Comparison of ENCODE assay signal across 19 cellular contexts in genomic region chr4:97950836-97951235, GRCh38.
"Had no signal": no experiment of that assay in that cellular context is flagged by ENCODE, and none has a peak within 500 bp of the region (broad histone marks: within the 10 kb centered on the region; RNA-seq: fewer than 3 reads in every experiment).

No MANE protein-coding gene starts in this region.

- DNase-seq: KBM-7, MG63, NCI-H1092, NCI-H1105 treated with DMSO at 0.1 percent for 48 hours, NCI-H1417 treated with DMSO at 0.1 percent for 48 hours, NCI-H146, NCI-H1694 treated with DMSO at 0.1 percent for 48 hours, NCI-H1930, NCI-H2081, NCI-H2107, NCI-H2227 treated with DMSO at 0.1 percent for 48 hours, NCI-H524, NCI-H526 treated with DMSO at 0.1 percent for 48 hours, NCI-H748 treated with DMSO at 0.1 percent for 48 hours, Peyer's patch, SHP77 treated with DMSO at 0.1 percent for 48 hours, SJCRH30 had no signal

- H3K4me1 ChIP-seq: Peyer's patch had no signal

- H3K27me3 ChIP-seq: MG63, Peyer's patch, SJCRH30 had no signal

- ATAC-seq: Right ventricle myocardium inferior, SK-N-SH treated with all-trans-retinoic acid at 6 μM for 48 hours had no signal

- H3K27ac ChIP-seq: Peyer's patch, SJCRH30 had no signal

- H3K36me3 ChIP-seq: MG63, Peyer's patch, SJCRH30 had no signal

- H3K4me3 ChIP-seq: MG63, Peyer's patch, SJCRH30 had no signal

- H3K9me3 ChIP-seq: MG63, Peyer's patch, SJCRH30 had no signal
